28 cellular contexts compared by ENCODE assay signal in the genomic region with DNA sequence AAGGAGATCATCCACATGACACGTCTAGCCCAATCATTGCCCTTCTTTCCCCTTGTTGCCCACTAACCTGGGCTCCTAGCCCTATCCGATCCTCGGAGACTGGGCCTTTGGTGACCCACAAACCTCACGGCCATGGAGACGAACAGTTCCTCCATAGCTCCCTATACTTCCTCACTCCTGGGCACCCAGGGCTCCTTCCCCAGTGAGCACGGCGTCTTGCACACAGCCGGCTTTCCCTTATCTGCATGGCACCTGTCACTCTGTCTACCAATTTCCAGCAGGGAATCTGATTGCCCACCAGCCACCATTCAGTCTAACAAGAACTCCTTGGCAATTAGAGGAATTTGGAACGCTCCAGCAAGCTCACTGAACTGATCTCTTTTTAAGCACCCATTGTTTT. TPM values are rescaled to one million over a fixed set of nuclear protein-coding genes. Genes with fewer than 3 reads are reported as not detected.
A peak's percentile ranks its signal among the peaks of the same experiment; 100 is the strongest.
DNase-seq lines count a peak whose midpoint lies in the region; ATAC-seq and TF ChIP-seq lines count a peak whose summit lies in the region.
"Had no signal": no experiment of that assay in that cellular context is flagged by ENCODE, and none has a peak within 500 bp of the region (broad histone marks: within the 10 kb centered on the region; RNA-seq: fewer than 3 reads in every experiment).

No MANE protein-coding gene starts in this region.

- H3K27ac ChIP-seq in right atrium auricular region, result no peak overlapping the region
- H3K27ac ChIP-seq in heart right ventricle, result no peak overlapping the region
- H3K27ac ChIP-seq: BLaER1, coronary artery, stomach, vagina, VCaP had no signal

- DNase-seq in right atrium auricular region (ENCODE audit: low spot score) (peak; percentile 52), heart right ventricle (no peak), NCI-H2081 treated with DMSO at 0.1 percent for 48 hours (lab: John Stamatoyannopoulos, UW) (peak; percentile 28), mesenteric fat pad (ENCODE audit: low spot score) (peak; percentile 71), NCI-H748 (lab: John Stamatoyannopoulos, UW; ENCODE audit: unreplicated experiment) (no peak), GM03348 (ENCODE audit: low spot score) (no peak), SK-N-DZ (ENCODE audit: low spot score) (no peak)
- DNase-seq: activated CD4-positive, alpha-beta T cell treated with anti-CD3 and anti-CD28 coated beads for 36 hours; activated naive CD8-positive, alpha-beta T cell treated with anti-CD3 and anti-CD28 coated beads, Interleukin-2, amount 50 U/mL, for 24 hours; activated T-cell treated with anti-CD3 and anti-CD28 coated beads, Interleukin-2, amount 50 U/mL, for 24 hours; caudate nucleus; DMS79; effector memory CD4-positive, alpha-beta T cell; Karpas-422; NCI-H1417 treated with DMSO at 0.1 percent for 48 hours; NCI-H524; nephron progenitor cell; SHP77 treated with DMSO at 0.1 percent for 48 hours; stimulated activated CD4-positive, alpha-beta T cell treated with anti-CD3 and anti-CD28 coated beads, Interleukin-4, amount 100 ng/mL, for 1 hour; stomach; T-helper 9 cell had no signal

- no peak for ATAC-seq in heart right ventricle
- ATAC-seq: activated CD4-positive, alpha-beta T cell treated with anti-CD3 and anti-CD28 coated beads for 36 hours; activated naive CD8-positive, alpha-beta T cell treated with anti-CD3 and anti-CD28 coated beads, Interleukin-2, amount 50 U/mL, for 24 hours; HCT116; left lobe of liver; sciatic nerve had no signal

- intact Hi-C loops in heart right ventricle (cut with DNase I), result no loop called here

- H3K36me3 ChIP-seq in right atrium auricular region, result no peaks in the 10 kb centered on the region
- no peaks in the 10 kb centered on the region for H3K36me3 ChIP-seq in heart right ventricle
- H3K36me3 ChIP-seq: BLaER1, stomach, vagina had no signal

- no peak for TF ChIP-seq CTCF in right atrium auricular region (IDR thresholded peaks at IDR 0.05)
- no peak for TF ChIP-seq CTCF in heart right ventricle (IDR thresholded peaks at IDR 0.05)

- no peak overlapping the region for H3K4me3 ChIP-seq in right atrium auricular region
- H3K4me3 ChIP-seq in heart right ventricle, result no peak overlapping the region
- H3K4me3 ChIP-seq: BLaER1, coronary artery, stomach, vagina had no signal

- H3K4me1 ChIP-seq in right atrium auricular region (peaks cover 0 to 25% of the 10 kb centered on the region in 2 donors), heart right ventricle (peaks cover 3 to 27% (median 22%) of the 10 kb centered on the region in 9 donors)

- no peaks in the 10 kb centered on the region for H3K9me3 ChIP-seq in right atrium auricular region
- H3K9me3 ChIP-seq in heart right ventricle, result no peaks in the 10 kb centered on the region
- H3K9me3 ChIP-seq: stomach, vagina had no signal

- H3K27me3 ChIP-seq in right atrium auricular region (peaks cover 12 to 16% of the 10 kb centered on the region in 2 donors), heart right ventricle (peaks cover 13 to 98% (median 82%) of the 10 kb centered on the region in 7 donors)
- H3K27me3 ChIP-seq: vagina had no signal

- WGBS in heart right ventricle, 2 donors, result 75 to 76% methylated on average over 9 of the region's 9 CpGs

RNA-seq across cellular contexts. Expression of a gene that starts 3.1 kb away (rescaled TPM):
- total RNA-seq in right atrium auricular region (not detected), heart right ventricle (under 1 TPM in 2 of 10 donors, not detected in 8; 0.04 to 0.15 TPM), mesenteric fat pad (0.64 TPM)
- polyA plus RNA-seq in heart right ventricle, result under 1 TPM in 1 of 2 donors, not detected in 1; 0.06 TPM
- 61.1 and 67.5 TPM in 2 replicates for polyA plus RNA-seq in SK-N-DZ (2014; cell fraction: cytosol; rRNA removed)
- 19.1 and 22.2 TPM in 2 replicates for polyA plus RNA-seq in SK-N-DZ (2014; cell fraction: nucleus; rRNA removed)
- total RNA-seq: left lobe of liver had no signal

Comparison
In these comparisons a context has a peak if more than half of its experiments do, and no peak if none do; other contexts are left out.
1. DNase-seq: peak in right atrium auricular region (single experiment), NCI-H2081 treated with DMSO at 0.1 percent for 48 hours (single experiment) and mesenteric fat pad (single experiment); none in heart right ventricle (0 of 2), NCI-H748 (single experiment), GM03348 (single experiment) and SK-N-DZ (single experiment).